ENCODE assay signal across 1 cellular context in genomic region chr4:137070614-137071013, GRCh38.
TF ChIP-seq lines count a peak whose summit lies in the region.

No MANE protein-coding gene starts in this region.

TF ChIP-seq in SK-N-SH, 30 proteins besides CTCF, POLR2A, EP300 and RAD21 (continued from another document):
- no peak for TF ChIP-seq USF2 (IDR thresholded peaks at IDR 0.05; ENCODE audit: borderline replicate concordance, low read depth, low read length)
